In the genomic region with DNA sequence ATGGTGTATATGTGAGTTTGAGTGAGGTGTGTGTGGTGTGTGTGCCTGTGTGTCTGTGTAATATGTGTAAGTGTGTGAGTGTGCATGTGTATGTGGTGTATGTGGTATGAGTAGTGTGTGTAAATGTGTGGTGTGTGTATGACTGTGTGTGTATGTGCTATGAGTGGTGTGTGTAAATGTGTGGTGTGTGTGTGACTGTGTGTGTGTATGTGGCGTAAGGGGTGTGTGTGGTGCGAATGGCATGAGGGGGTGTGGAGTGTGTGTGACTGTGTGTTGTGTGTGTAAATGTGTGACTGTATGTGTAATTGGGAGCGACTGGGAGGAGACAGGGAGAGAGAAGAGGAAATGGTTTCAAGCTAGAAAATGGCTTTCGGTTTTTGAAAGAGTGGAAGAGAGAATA, we compare ENCODE assay signal across 1 cellular context.
TF ChIP-seq lines count a peak whose summit lies in the region.

No MANE protein-coding gene starts in this region.

TF ChIP-seq in K562, 482 proteins besides CTCF, POLR2A, EP300 and RAD21 (continued from another document and continues in another):
- TF ChIP-seq, protein P1, sequence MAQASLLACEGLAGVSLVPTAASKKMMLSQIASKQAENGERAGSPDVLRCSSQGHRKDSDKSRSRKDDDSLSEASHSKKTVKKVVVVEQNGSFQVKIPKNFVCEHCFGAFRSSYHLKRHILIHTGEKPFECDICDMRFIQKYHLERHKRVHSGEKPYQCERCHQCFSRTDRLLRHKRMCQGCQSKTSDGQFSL (CRISPR knock-in tag; IDR thresholded peaks at IDR 0.05) = no peak
- TF ChIP-seq, protein P1 (tag; IDR thresholded peaks at IDR 0.05) = 0 out of 4 replicates have a peak, but pooled peaks of 1 of the 2 experiments have one; percentile 23
- TF ChIP-seq, protein P2, sequence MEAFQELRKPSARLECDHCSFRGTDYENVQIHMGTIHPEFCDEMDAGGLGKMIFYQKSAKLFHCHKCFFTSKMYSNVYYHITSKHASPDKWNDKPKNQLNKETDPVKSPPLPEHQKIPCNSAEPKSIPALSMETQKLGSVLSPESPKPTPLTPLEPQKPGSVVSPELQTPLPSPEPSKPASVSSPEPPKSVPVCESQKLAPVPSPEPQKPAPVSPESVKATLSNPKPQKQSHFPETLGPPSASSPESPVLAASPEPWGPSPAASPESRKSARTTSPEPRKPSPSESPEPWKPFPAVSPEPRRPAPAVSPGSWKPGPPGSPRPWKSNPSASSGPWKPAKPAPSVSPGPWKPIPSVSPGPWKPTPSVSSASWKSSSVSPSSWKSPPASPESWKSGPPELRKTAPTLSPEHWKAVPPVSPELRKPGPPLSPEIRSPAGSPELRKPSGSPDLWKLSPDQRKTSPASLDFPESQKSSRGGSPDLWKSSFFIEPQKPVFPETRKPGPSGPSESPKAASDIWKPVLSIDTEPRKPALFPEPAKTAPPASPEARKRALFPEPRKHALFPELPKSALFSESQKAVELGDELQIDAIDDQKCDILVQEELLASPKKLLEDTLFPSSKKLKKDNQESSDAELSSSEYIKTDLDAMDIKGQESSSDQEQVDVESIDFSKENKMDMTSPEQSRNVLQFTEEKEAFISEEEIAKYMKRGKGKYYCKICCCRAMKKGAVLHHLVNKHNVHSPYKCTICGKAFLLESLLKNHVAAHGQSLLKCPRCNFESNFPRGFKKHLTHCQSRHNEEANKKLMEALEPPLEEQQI (IDR thresholded peaks at IDR 0.05) = no peak
- TF ChIP-seq, protein P3, sequence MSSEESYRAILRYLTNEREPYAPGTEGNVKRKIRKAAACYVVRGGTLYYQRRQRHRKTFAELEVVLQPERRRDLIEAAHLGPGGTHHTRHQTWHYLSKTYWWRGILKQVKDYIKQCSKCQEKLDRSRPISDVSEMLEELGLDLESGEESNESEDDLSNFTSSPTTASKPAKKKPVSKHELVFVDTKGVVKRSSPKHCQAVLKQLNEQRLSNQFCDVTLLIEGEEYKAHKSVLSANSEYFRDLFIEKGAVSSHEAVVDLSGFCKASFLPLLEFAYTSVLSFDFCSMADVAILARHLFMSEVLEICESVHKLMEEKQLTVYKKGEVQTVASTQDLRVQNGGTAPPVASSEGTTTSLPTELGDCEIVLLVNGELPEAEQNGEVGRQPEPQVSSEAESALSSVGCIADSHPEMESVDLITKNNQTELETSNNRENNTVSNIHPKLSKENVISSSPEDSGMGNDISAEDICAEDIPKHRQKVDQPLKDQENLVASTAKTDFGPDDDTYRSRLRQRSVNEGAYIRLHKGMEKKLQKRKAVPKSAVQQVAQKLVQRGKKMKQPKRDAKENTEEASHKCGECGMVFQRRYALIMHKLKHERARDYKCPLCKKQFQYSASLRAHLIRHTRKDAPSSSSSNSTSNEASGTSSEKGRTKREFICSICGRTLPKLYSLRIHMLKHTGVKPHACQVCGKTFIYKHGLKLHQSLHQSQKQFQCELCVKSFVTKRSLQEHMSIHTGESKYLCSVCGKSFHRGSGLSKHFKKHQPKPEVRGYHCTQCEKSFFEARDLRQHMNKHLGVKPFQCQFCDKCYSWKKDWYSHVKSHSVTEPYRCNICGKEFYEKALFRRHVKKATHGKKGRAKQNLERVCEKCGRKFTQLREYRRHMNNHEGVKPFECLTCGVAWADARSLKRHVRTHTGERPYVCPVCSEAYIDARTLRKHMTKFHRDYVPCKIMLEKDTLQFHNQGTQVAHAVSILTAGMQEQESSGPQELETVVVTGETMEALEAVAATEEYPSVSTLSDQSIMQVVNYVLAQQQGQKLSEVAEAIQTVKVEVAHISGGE (CRISPR knock-in tag; IDR thresholded peaks at IDR 0.05) = no peak
- TF ChIP-seq TAF1 (IDR thresholded peaks at IDR 0.05; ENCODE audit: control insufficient read depth, extremely low read depth, insufficient read depth, low read length, severe bottlenecking) (no peak), ZNF707 (CRISPR knock-in tag; conservative IDR thresholded peaks at IDR 0.05) (no peak), ZNF785 (CRISPR knock-in tag; IDR thresholded peaks at IDR 0.05) (no peak), ARNT (IDR thresholded peaks at IDR 0.05) (0 out of 4 replicates have a peak, but pooled peaks of 1 of the 2 experiments have one; percentile 33), MAFK (IDR thresholded peaks at IDR 0.05; ENCODE audit: low read length) (no peak), ARID2 (IDR thresholded peaks at IDR 0.05) (peak; percentile 67), L3MBTL2 (IDR thresholded peaks at IDR 0.05) (no peak), DACH1 (IDR thresholded peaks at IDR 0.05; ENCODE audit: partially characterized antibody) (no peak), ZNF23 (CRISPR knock-in tag; IDR thresholded peaks at IDR 0.05) (no peak), MYNN (IDR thresholded peaks at IDR 0.05) (no peak), MYNN (CRISPR knock-in tag; IDR thresholded peaks at IDR 0.05) (no peak), CAMTA2 (CRISPR knock-in tag; conservative IDR thresholded peaks at IDR 0.05) (no peak), FOXJ2 (tag; IDR thresholded peaks at IDR 0.05) (no peak), ZNF76 (CRISPR knock-in tag; IDR thresholded peaks at IDR 0.05; ENCODE audit: borderline replicate concordance) (no peak), SMARCE1 (IDR thresholded peaks at IDR 0.05) (no peak), ZNF717 (CRISPR knock-in tag; IDR thresholded peaks at IDR 0.05) (no peak), PRMT5 (CRISPR knock-in tag; IDR thresholded peaks at IDR 0.05) (no peak), NR4A1 (CRISPR knock-in tag; IDR thresholded peaks at IDR 0.05) (no peak), NR4A1 (tag; IDR thresholded peaks at IDR 0.05) (0 out of 2 replicates have a peak, but pooled peaks have one; percentile 34), RBM25 (IDR thresholded peaks at IDR 0.05; ENCODE audit: low read depth, low read length, severe bottlenecking) (no peak), CBX3 (IDR thresholded peaks at IDR 0.05; ENCODE audit: borderline replicate concordance in 1 of 2, low read length in 2 of 2) (no peak), RCOR1 (IDR thresholded peaks at IDR 0.05; ENCODE audit: borderline replicate concordance in 1 of 2, low read depth in 2 of 2, low read length in 2 of 2) (no peak), ZBTB17 (CRISPR knock-in tag; IDR thresholded peaks at IDR 0.05) (no peak), ETV5 (CRISPR knock-in tag; IDR thresholded peaks at IDR 0.05; ENCODE audit: low read depth) (no peak), SP2 (IDR thresholded peaks at IDR 0.05; ENCODE audit: extremely low read depth, low read depth, low read length, poor library complexity, severe bottlenecking) (no peak), KLF13 (tag; IDR thresholded peaks at IDR 0.05; ENCODE audit: borderline replicate concordance, low read depth) (no peak), BCOR (IDR thresholded peaks at IDR 0.05) (peak; percentile 61), PHF20 (IDR thresholded peaks at IDR 0.05; ENCODE audit: partially characterized antibody) (peak; percentile 46), HIVEP1 (CRISPR knock-in tag; IDR thresholded peaks at IDR 0.05) (no peak), SRF (CRISPR knock-in tag; IDR thresholded peaks at IDR 0.05) (no peak), CBX5 (IDR thresholded peaks at IDR 0.05; ENCODE audit: borderline replicate concordance, low read depth) (no peak), CHD2 (IDR thresholded peaks at IDR 0.05; ENCODE audit: low read depth, low read length) (no peak)
- TF ChIP-seq, protein P4, sequence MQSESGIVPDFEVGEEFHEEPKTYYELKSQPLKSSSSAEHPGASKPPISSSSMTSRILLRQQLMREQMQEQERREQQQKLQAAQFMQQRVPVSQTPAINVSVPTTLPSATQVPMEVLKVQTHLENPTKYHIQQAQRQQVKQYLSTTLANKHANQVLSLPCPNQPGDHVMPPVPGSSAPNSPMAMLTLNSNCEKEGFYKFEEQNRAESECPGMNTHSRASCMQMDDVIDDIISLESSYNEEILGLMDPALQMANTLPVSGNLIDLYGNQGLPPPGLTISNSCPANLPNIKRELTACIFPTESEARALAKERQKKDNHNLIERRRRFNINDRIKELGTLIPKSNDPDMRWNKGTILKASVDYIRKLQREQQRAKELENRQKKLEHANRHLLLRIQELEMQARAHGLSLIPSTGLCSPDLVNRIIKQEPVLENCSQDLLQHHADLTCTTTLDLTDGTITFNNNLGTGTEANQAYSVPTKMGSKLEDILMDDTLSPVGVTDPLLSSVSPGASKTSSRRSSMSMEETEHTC (IDR thresholded peaks at IDR 0.05) = no peak
- TF ChIP-seq, protein P5, sequence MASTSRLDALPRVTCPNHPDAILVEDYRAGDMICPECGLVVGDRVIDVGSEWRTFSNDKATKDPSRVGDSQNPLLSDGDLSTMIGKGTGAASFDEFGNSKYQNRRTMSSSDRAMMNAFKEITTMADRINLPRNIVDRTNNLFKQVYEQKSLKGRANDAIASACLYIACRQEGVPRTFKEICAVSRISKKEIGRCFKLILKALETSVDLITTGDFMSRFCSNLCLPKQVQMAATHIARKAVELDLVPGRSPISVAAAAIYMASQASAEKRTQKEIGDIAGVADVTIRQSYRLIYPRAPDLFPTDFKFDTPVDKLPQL (IDR thresholded peaks at IDR 0.05; ENCODE audit: extremely low read depth, insufficient read length) = no peak
- TF ChIP-seq, protein P6, sequence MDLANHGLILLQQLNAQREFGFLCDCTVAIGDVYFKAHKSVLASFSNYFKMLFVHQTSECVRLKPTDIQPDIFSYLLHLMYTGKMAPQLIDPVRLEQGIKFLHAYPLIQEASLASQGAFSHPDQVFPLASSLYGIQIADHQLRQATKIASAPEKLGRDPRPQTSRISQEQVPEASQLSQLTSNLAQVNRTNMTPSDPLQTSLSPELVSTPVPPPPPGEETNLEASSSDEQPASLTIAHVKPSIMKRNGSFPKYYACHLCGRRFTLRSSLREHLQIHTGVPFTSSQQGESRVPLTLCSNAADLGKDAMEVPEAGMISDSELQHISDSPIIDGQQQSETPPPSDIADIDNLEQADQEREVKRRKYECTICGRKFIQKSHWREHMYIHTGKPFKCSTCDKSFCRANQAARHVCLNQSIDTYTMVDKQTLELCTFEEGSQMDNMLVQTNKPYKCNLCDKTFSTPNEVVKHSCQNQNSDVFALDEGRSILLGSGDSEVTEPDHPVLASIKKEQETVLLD (IDR thresholded peaks at IDR 0.05) = peak; percentile 46
- TF ChIP-seq, protein P7, sequence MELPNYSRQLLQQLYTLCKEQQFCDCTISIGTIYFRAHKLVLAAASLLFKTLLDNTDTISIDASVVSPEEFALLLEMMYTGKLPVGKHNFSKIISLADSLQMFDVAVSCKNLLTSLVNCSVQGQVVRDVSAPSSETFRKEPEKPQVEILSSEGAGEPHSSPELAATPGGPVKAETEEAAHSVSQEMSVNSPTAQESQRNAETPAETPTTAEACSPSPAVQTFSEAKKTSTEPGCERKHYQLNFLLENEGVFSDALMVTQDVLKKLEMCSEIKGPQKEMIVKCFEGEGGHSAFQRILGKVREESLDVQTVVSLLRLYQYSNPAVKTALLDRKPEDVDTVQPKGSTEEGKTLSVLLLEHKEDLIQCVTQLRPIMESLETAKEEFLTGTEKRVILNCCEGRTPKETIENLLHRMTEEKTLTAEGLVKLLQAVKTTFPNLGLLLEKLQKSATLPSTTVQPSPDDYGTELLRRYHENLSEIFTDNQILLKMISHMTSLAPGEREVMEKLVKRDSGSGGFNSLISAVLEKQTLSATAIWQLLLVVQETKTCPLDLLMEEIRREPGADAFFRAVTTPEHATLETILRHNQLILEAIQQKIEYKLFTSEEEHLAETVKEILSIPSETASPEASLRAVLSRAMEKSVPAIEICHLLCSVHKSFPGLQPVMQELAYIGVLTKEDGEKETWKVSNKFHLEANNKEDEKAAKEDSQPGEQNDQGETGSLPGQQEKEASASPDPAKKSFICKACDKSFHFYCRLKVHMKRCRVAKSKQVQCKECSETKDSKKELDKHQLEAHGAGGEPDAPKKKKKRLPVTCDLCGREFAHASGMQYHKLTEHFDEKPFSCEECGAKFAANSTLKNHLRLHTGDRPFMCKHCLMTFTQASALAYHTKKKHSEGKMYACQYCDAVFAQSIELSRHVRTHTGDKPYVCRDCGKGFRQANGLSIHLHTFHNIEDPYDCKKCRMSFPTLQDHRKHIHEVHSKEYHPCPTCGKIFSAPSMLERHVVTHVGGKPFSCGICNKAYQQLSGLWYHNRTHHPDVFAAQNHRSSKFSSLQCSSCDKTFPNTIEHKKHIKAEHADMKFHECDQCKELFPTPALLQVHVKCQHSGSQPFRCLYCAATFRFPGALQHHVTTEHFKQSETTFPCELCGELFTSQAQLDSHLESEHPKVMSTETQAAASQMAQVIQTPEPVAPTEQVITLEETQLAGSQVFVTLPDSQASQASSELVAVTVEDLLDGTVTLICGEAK (IDR thresholded peaks at IDR 0.05) = no peak; the same call in 1 of the 2 replicates
- TF ChIP-seq, protein P7 (CRISPR knock-in tag; IDR thresholded peaks at IDR 0.05) = no peak
- TF ChIP-seq, protein P8, sequence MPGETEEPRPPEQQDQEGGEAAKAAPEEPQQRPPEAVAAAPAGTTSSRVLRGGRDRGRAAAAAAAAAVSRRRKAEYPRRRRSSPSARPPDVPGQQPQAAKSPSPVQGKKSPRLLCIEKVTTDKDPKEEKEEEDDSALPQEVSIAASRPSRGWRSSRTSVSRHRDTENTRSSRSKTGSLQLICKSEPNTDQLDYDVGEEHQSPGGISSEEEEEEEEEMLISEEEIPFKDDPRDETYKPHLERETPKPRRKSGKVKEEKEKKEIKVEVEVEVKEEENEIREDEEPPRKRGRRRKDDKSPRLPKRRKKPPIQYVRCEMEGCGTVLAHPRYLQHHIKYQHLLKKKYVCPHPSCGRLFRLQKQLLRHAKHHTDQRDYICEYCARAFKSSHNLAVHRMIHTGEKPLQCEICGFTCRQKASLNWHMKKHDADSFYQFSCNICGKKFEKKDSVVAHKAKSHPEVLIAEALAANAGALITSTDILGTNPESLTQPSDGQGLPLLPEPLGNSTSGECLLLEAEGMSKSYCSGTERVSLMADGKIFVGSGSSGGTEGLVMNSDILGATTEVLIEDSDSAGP (CRISPR knock-in tag; IDR thresholded peaks at IDR 0.05) = no peak
